In genomic region chr20:1302578-1303541, GRCh38 we compare ENCODE assay signal across 12 cellular contexts. TPM values are rescaled to one million over a fixed set of nuclear protein-coding genes. Genes with fewer than 3 reads are reported as not detected.
DNase-seq lines count a peak whose midpoint lies in the region; ATAC-seq lines count a peak whose summit lies in the region.
"Had no signal": no experiment of that assay in that cellular context is flagged by ENCODE, and none has a peak within 500 bp of the region (broad histone marks: within the 10 kb centered on the region; RNA-seq: fewer than 3 reads in every experiment).

No MANE protein-coding gene starts in this region.

- DNase-seq in NOMO-1 treated with DMSO at 0.1 percent for 48 hours (lab: John Stamatoyannopoulos, UW; ENCODE audit: unreplicated experiment) (peak; percentile 16), NOMO-1 treated with dmso at 0.1 percent for 144 hours (lab: John Stamatoyannopoulos, UW; ENCODE audit: unreplicated experiment) (no peak), MV-4-11 (lab: John Stamatoyannopoulos, UW) (peak; percentile 75), renal cortical epithelial cell (ENCODE audit: low read depth) (peak; percentile 18), activated gamma-delta T cell treated with Interleukin-2 at 50 U/mL for 16 hours (no peak), MG63 (no peak)
- DNase-seq: left cardiac atrium, NCI-H1436 had no signal

- no peaks in the 10 kb centered on the region for H3K36me3 Mint-ChIP-seq in activated T-helper 17 cell treated with anti-CD3 and anti-CD28 coated beads, Interleukin-2, amount 50 U/mL, for 72 hours (ENCODE audit: low read depth)

- H3K4me3 Mint-ChIP-seq in activated T-helper 17 cell treated with anti-CD3 and anti-CD28 coated beads, Interleukin-2, amount 50 U/mL, for 72 hours = no peak overlapping the region

- H3K9me3 ChIP-seq in MG63 = no peaks in the 10 kb centered on the region
- H3K9me3 ChIP-seq: ovary, tibial artery had no signal

- no peak overlapping the region for H3K4me3 ChIP-seq in MG63
- H3K4me3 ChIP-seq: ovary, tibial artery had no signal

- no peaks in the 10 kb centered on the region for H3K9me3 Mint-ChIP-seq in activated T-helper 17 cell treated with anti-CD3 and anti-CD28 coated beads, Interleukin-2, amount 50 U/mL, for 72 hours

- no peaks in the 10 kb centered on the region for H3K27me3 Mint-ChIP-seq in activated T-helper 17 cell treated with anti-CD3 and anti-CD28 coated beads, Interleukin-2, amount 50 U/mL, for 72 hours

- no peaks in the 10 kb centered on the region for H3K27me3 ChIP-seq in MG63
- H3K27me3 ChIP-seq: ovary, tibial artery had no signal

- H3K27ac Mint-ChIP-seq in activated T-helper 17 cell treated with anti-CD3 and anti-CD28 coated beads, Interleukin-2, amount 50 U/mL, for 72 hours = no peak overlapping the region

- H3K36me3 ChIP-seq in MG63 = no peaks in the 10 kb centered on the region
- H3K36me3 ChIP-seq: ovary had no signal

- H3K4me1 Mint-ChIP-seq in activated T-helper 17 cell treated with anti-CD3 and anti-CD28 coated beads, Interleukin-2, amount 50 U/mL, for 72 hours = peaks cover 9% of the 10 kb centered on the region

- ATAC-seq in activated T-helper 17 cell treated with anti-CD3 and anti-CD28 coated beads, Interleukin-2, amount 50 U/mL, for 72 hours (replicated peaks) = peak; percentile 20
- ATAC-seq in HG03439 (IDR thresholded peaks at IDR 0.05; ENCODE audit: unreplicated experiment) = no peak
- ATAC-seq: left cardiac atrium had no signal

RNA-seq across cellular contexts. Expression of gene SDCBP2, which starts 26.1 kb away (rescaled TPM):
- 10 to 100 TPM in 1 of 2 donors, 1 to 10 TPM in 1; 1.8 to 14.3 TPM for total RNA-seq in activated T-helper 17 cell treated with anti-CD3 and anti-CD28 coated beads, Interleukin-2, amount 50 U/mL, for 72 hours
- total RNA-seq in renal cortical epithelial cell = 1.8 and 14.1 TPM in 2 replicates
- 4.9 TPM in 1 of 2 replicates, not detected in the other for total RNA-seq in MG63 (2014; rRNA removed; shearing (Covaris generic); ENCODE audit: low replicate concordance)

RNA-seq across cellular contexts. Expression of gene SNPH, which starts 36.8 kb away (rescaled TPM):
- total RNA-seq in activated T-helper 17 cell treated with anti-CD3 and anti-CD28 coated beads, Interleukin-2, amount 50 U/mL, for 72 hours = 1 to 10 TPM in 1 of 2 donors, under 1 TPM in 1; 0.90 to 1.7 TPM
- total RNA-seq in renal cortical epithelial cell = 5.9 and 14.2 TPM in 2 replicates
- total RNA-seq in MG63 (2014; rRNA removed; shearing (Covaris generic); ENCODE audit: low replicate concordance) = 3.4 and 5.9 TPM in 2 replicates

Comparison
In these comparisons a context has a peak if more than half of its experiments do, and no peak if none do; other contexts are left out.
1. DNase-seq: peak in NOMO-1 treated with DMSO at 0.1 percent for 48 hours (single experiment), MV-4-11 (single experiment) and renal cortical epithelial cell (single experiment); none in NOMO-1 treated with dmso at 0.1 percent for 144 hours (single experiment), activated gamma-delta T cell treated with Interleukin-2 at 50 U/mL for 16 hours (single experiment) and MG63 (single experiment).